Comparison of ENCODE assay signal across 15 cellular contexts in the genomic region with DNA sequence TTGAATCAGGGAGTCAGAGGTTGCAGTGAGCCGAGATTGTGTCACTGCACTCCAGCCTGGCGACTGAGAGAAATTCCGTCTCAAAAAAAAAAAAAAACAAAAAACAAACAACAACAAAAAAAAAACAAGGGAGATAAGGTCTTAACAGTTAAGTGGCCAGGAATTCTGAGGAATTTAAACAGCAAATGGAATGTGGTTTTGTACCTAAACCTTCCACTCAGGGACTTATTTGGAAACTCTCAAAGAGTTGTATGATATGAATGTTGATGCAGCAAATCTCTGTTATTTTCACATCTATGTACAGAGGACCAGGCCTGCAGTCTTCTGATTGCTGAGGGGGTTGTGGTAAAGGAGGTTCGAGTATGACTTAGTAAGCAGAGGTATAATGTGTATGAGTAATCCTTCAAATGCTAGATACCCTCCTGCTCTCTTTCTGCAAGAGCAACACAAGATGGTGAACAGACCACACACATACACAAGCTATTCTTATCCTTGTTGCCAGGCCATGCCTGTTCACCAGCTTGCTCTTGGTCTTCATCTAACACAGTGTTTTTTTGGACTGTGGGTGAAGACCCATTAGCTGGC.
DNase-seq lines count a peak whose midpoint lies in the region; ATAC-seq and TF ChIP-seq lines count a peak whose summit lies in the region.
"Had no signal": no experiment of that assay in that cellular context is flagged by ENCODE, and none has a peak within 500 bp of the region (broad histone marks: within the 10 kb centered on the region; RNA-seq: fewer than 3 reads in every experiment).

No MANE protein-coding gene starts in this region.

- H3K27ac ChIP-seq in cardiac muscle cell, result peak overlapping the region; percentile 49
- 0 out of 2 replicates have a peak overlapping the region, but pooled peaks have one; percentile 10 for H3K27ac ChIP-seq in SU-DHL-6 (ENCODE audit: low read depth, low read length)
- no peak overlapping the region for H3K27ac ChIP-seq in foreskin keratinocyte
- H3K27ac ChIP-seq: esophagus squamous epithelium, thoracic aorta had no signal

- no peaks in the 10 kb centered on the region for H3K27me3 ChIP-seq in cardiac muscle cell
- no peaks in the 10 kb centered on the region for H3K27me3 ChIP-seq in SU-DHL-6 (ENCODE audit: low read length)
- H3K27me3 ChIP-seq in foreskin keratinocyte, result no peaks in the 10 kb centered on the region
- H3K27me3 ChIP-seq: esophagus squamous epithelium had no signal

- peaks cover 8% of the 10 kb centered on the region; the same call in 1 of the 2 replicates for H3F3A ChIP-seq in SU-DHL-6 (ENCODE audit: insufficient read depth)

- H3K4me1 ChIP-seq in cardiac muscle cell (ENCODE audit: low read depth), result peaks cover 3% of the 10 kb centered on the region
- H3K4me1 ChIP-seq in foreskin keratinocyte, result peaks cover 6% of the 10 kb centered on the region
- H3K4me1 ChIP-seq: esophagus squamous epithelium had no signal

- ATAC-seq in foreskin keratinocyte (peak; percentile 83), GM21381 (IDR thresholded peaks at IDR 0.05; ENCODE audit: unreplicated experiment) (no peak)

- H3K36me3 ChIP-seq in cardiac muscle cell, result peaks cover 19% of the 10 kb centered on the region
- peaks cover 20% of the 10 kb centered on the region; the same call in 1 of the 2 replicates for H3K36me3 ChIP-seq in SU-DHL-6 (ENCODE audit: low read length)

- DNase-seq in cardiac muscle cell (ENCODE audit: low read depth in 1 of 2, low spot score in 1 of 2) (peak; percentile 27 to 54), cardiac septum (ENCODE audit: low spot score) (no peak), foreskin keratinocyte (peak in 1 of 2 donors; percentile 42), posterior vena cava (ENCODE audit: low spot score) (no peak), HT-29 (ENCODE audit: low spot score) (no peak), DMS53 (lab: John Stamatoyannopoulos, UW) (no peak)
- DNase-seq: activated naive CD4-positive, alpha-beta T cell treated with anti-CD3 and anti-CD28 coated beads for 36 hours; esophagus squamous epithelium; midbrain; NCI-H187 treated with DMSO at 0.1 percent for 48 hours; NCI-H748 treated with DMSO at 0.1 percent for 48 hours; SHP77 treated with DMSO at 0.1 percent for 48 hours had no signal

- H3K4me3 ChIP-seq in cardiac muscle cell (no peak overlapping the region), SU-DHL-6 (ENCODE audit: insufficient read depth, low read length, poor library complexity, severe bottlenecking) (no peak overlapping the region)
- H3K4me3 ChIP-seq: esophagus squamous epithelium, thoracic aorta had no signal

- H3K9me3 ChIP-seq in cardiac muscle cell (ENCODE audit: low read depth), result no peaks in the 10 kb centered on the region
- no peaks in the 10 kb centered on the region for H3K9me3 ChIP-seq in SU-DHL-6 (ENCODE audit: insufficient read depth, low read length)
- H3K9me3 ChIP-seq: esophagus squamous epithelium, thoracic aorta had no signal

- no peaks in the 10 kb centered on the region for H3K79me2 ChIP-seq in SU-DHL-6 (ENCODE audit: insufficient read depth, low read length)

- H4K20me1 ChIP-seq in SU-DHL-6 (ENCODE audit: low read depth, low read length), result no peaks in the 10 kb centered on the region

- H2AFZ ChIP-seq in SU-DHL-6 (ENCODE audit: low read depth, low read length, severe bottlenecking), result no peak overlapping the region

- TF ChIP-seq CTCF in cardiac muscle cell (IDR thresholded peaks at IDR 0.05; ENCODE audit: low read depth, low read length) (no peak), SU-DHL-6 (IDR thresholded peaks at IDR 0.05; ENCODE audit: insufficient read depth, low read length, poor library complexity, severe bottlenecking) (no peak), foreskin keratinocyte (conservative IDR thresholded peaks at IDR 0.05) (no peak)

- no peak overlapping the region for H3K4me2 ChIP-seq in SU-DHL-6 (ENCODE audit: low read depth, low read length, poor library complexity, severe bottlenecking)

- H3K9me2 ChIP-seq in SU-DHL-6 (replicated peaks; ENCODE audit: insufficient read depth, low read length), result no peaks in the 10 kb centered on the region

- intact Hi-C loops in cardiac septum (cut with DNase I) (no loop called here), posterior vena cava (cut with DNase I) (no loop called here)

- no peak overlapping the region for H3K9ac ChIP-seq in SU-DHL-6 (ENCODE audit: low read length)

Comparison
In these comparisons a context has a peak if more than half of its experiments do, and no peak if none do; other contexts are left out.
1. DNase-seq: peak in cardiac muscle cell (2 of 2); none in cardiac septum (single experiment), posterior vena cava (single experiment), HT-29 (single experiment) and DMS53 (single experiment).